Comparison of ENCODE assay signal across 9 cellular contexts in the genomic region with DNA sequence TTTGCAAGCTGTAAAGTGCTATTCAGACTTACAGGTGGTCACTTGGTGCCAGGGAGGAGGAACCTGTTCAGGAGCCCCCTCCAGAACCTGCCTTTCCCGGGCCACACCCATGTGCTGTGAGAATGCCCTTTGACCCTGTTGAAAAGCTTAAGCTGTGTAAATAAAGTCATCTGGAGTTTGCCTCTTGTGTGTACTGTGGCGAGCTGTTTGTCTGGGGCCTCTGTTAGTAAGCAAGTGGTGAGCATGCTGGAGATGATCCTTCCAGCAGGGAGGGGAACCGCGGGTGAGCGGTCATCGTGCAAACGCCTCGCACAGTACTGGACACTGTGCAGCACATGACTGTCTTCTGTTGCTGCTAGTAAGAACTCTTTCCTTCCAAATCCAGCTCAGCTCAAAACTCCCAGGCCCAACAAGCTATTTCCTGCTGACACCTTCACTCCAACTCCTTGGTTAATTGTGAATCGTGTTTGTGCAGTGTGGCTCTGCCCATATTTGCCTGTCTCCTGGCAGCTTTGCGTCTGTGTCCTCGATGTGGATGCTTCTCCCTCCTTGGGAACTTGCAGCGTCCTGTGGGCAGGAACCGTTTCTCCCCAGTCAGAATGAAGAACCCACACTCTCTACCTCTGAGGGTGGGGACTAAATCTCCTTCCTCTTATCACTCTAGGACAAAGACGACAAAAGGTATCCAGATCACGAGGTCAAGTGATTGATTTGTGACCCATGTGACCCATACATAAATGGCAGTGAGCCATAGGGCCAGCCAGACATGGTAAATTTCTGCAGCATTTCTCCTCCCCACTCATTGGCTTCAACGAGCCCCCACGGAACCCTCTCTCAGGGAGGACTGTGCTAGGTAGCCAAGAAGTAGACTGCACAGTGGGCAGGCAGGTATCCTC. TPM values are rescaled to one million over a fixed set of nuclear protein-coding genes. Genes with fewer than 3 reads are reported as not detected.
DNase-seq lines count a peak whose midpoint lies in the region; ATAC-seq and TF ChIP-seq lines count a peak whose summit lies in the region.
"Had no signal": no experiment of that assay in that cellular context is flagged by ENCODE, and none has a peak within 500 bp of the region (broad histone marks: within the 10 kb centered on the region; RNA-seq: fewer than 3 reads in every experiment).

No MANE protein-coding gene starts in this region.

- peak overlapping the region; percentile 69 for H3K4me3 Mint-ChIP-seq in neural crest cell

- H3K4me2 ChIP-seq in BLaER1 treated with 17β-estradiol and CSF1 and Interleukin-3, amounts not matched to agents 10 nM and 100 nM, result peak overlapping the region; percentile 84 to 98 (median 92)
- peak overlapping the region; percentile 95 for H3K4me2 ChIP-seq in KMS-11

- no peaks in the 10 kb centered on the region for H4K20me1 ChIP-seq in BLaER1 treated with 17β-estradiol and CSF1 and Interleukin-3, amounts not matched to agents 10 nM and 100 nM
- H4K20me1 ChIP-seq in KMS-11 (ENCODE audit: insufficient read depth), result no peaks in the 10 kb centered on the region

- H3K27ac ChIP-seq in BLaER1 treated with 17β-estradiol and CSF1 and Interleukin-3, amounts not matched to agents 10 nM and 100 nM, result peak overlapping the region; percentile 93 to 99 (median 99)
- peak overlapping the region; percentile 98 for H3K27ac ChIP-seq in KMS-11
- peak overlapping the region; percentile 87 to 100 (median 98) for H3K27ac ChIP-seq in dorsolateral prefrontal cortex

- no peaks in the 10 kb centered on the region for H3K9me3 ChIP-seq in BLaER1 treated with 17β-estradiol and CSF1 and Interleukin-3, amounts not matched to agents 10 nM and 100 nM (replicated peaks in 1 of 11)

- ATAC-seq in GM18498 (IDR thresholded peaks at IDR 0.05; ENCODE audit: unreplicated experiment) (no peak), HG02981 (IDR thresholded peaks at IDR 0.05; ENCODE audit: unreplicated experiment) (no peak)

- peaks cover 62% of the 10 kb centered on the region for H3K4me1 Mint-ChIP-seq in neural crest cell

- no peak for TF ChIP-seq POLR2A in lower leg skin (IDR thresholded peaks at IDR 0.05)

- H3K9ac ChIP-seq in BLaER1 treated with 17β-estradiol and CSF1 and Interleukin-3, amounts not matched to agents 10 nM and 100 nM, result peak overlapping the region; percentile 84 to 93 (median 90); a peak in 21 of 22 replicates
- peak overlapping the region; percentile 89 for H3K9ac ChIP-seq in KMS-11

- WGBS in lower leg skin, 2 donors, result 63 to 76% methylated on average over 17 of the region's 17 CpGs

- no peaks in the 10 kb centered on the region for H3K36me3 ChIP-seq in BLaER1 treated with 17β-estradiol and CSF1 and Interleukin-3, amounts not matched to agents 10 nM and 100 nM
- no peaks in the 10 kb centered on the region for H3K36me3 ChIP-seq in KMS-11 (ENCODE audit: insufficient read depth)

- H3K4me3 ChIP-seq in BLaER1 treated with 17β-estradiol and CSF1 and Interleukin-3, amounts not matched to agents 10 nM and 100 nM, result peak overlapping the region in 2 of 10 experiments; percentile 48 to 64; a peak in 2 of 20 replicates
- no peak overlapping the region for H3K4me3 ChIP-seq in KMS-11 (IDR thresholded peaks at IDR 0.05; ENCODE audit: insufficient read depth, low read depth, low read length)
- H3K4me3 ChIP-seq in dorsolateral prefrontal cortex, result peak overlapping the region in 32 of 59 donors; percentile 7 to 61 (median 50)
- H3K4me3 ChIP-seq in lower leg skin (ENCODE audit: low read depth, poor library complexity, severe bottlenecking), result no peak overlapping the region

- no peak for TF ChIP-seq CTCF in KMS-11 (conservative IDR thresholded peaks at IDR 0.05; ENCODE audit: low read depth, low read length)
- TF ChIP-seq CTCF in dorsolateral prefrontal cortex (IDR thresholded peaks at IDR 0.05 in 54 of 56, conservative IDR thresholded peaks at IDR 0.05 in 2 of 56; ENCODE audit: low read depth in 1 of 56, partially characterized antibody in 56 of 56), result peak in 1 of 56 donors; percentile 14
- no peak for TF ChIP-seq CTCF in neural crest cell (conservative IDR thresholded peaks at IDR 0.05)
- TF ChIP-seq CTCF in lower leg skin (IDR thresholded peaks at IDR 0.05), result no peak

- peak overlapping the region; percentile 93 for H3K27ac Mint-ChIP-seq in neural crest cell (ENCODE audit: unreplicated experiment)

- peaks cover 76 to 98% (median 93%) of the 10 kb centered on the region in 10 experiments for H3K4me1 ChIP-seq in BLaER1 treated with 17β-estradiol and CSF1 and Interleukin-3, amounts not matched to agents 10 nM and 100 nM
- H3K4me1 ChIP-seq in KMS-11 (ENCODE audit: low read depth, poor library complexity, severe bottlenecking), result peaks cover 96% of the 10 kb centered on the region

- H2AFZ ChIP-seq in KMS-11 (ENCODE audit: low read depth), result peak overlapping the region; percentile 41; the same call in 1 of the 2 replicates

- no peaks in the 10 kb centered on the region for H3K27me3 ChIP-seq in BLaER1 treated with 17β-estradiol and CSF1 and Interleukin-3, amounts not matched to agents 10 nM and 100 nM
- no peaks in the 10 kb centered on the region for H3K27me3 ChIP-seq in KMS-11 (ENCODE audit: insufficient read depth, low read depth)
- no peaks in the 10 kb centered on the region for H3K27me3 ChIP-seq in dorsolateral prefrontal cortex

- peak in 7 of 10 donors; percentile 45 to 74 (median 64) for DNase-seq in dorsolateral prefrontal cortex
- DNase-seq in neural crest cell (ENCODE audit: low read depth, low spot score), result no peak
- no peak for DNase-seq in lower leg skin (ENCODE audit: low spot score in 2 of 2)
- DNase-seq in GF-D8 (lab: John Stamatoyannopoulos, UW), result no peak
- DNase-seq: mammary epithelial cell had no signal

- H3K79me2 ChIP-seq in KMS-11 (ENCODE audit: insufficient read depth, low read depth), result no peaks in the 10 kb centered on the region

- H3K27me3 Mint-ChIP-seq in neural crest cell (ENCODE audit: low read depth), result no peaks in the 10 kb centered on the region

- H3K9me3 Mint-ChIP-seq in neural crest cell, result no peaks in the 10 kb centered on the region

- intact Hi-C loops in dorsolateral prefrontal cortex (cut with DNase I), result loop anchor here in 1 of 2 donors (2.0 kb wide), 1 partner anchor 19 kb away; no protein-coding TSS in a partner anchor
- intact Hi-C loops in lower leg skin (cut with DNase I; ENCODE audit: low total_unique reads), result no loop called here

- no peaks in the 10 kb centered on the region for H3K36me3 Mint-ChIP-seq in neural crest cell (ENCODE audit: low read depth)

RNA-seq across cellular contexts. Expression of a gene that starts 13.9 kb away (rescaled TPM):
- total RNA-seq in dorsolateral prefrontal cortex (100 to 1,000 TPM in 3 of 120 experiments, 10 to 100 TPM in 117; 21.2 to 122 (median 33.4) TPM), neural crest cell (16.1 and 18.1 TPM in 2 replicates), lower leg skin (100 to 1,000 TPM in 3 of 4 donors, 10 to 100 TPM in 1; 98.6 to 205 (median 131) TPM)

RNA-seq across cellular contexts. Expression of a gene that starts 59.5 kb away (rescaled TPM):
- total RNA-seq in dorsolateral prefrontal cortex, result 10 to 100 TPM in 7 of 120 experiments, 1 to 10 TPM in 108, under 1 TPM in 5; 0.38 to 15.4 (median 2.9) TPM
- 0.35 and 0.39 TPM in 2 replicates for total RNA-seq in neural crest cell
- 10 to 100 TPM in 3 of 4 donors, 1 to 10 TPM in 1; 5.6 to 37.7 (median 19.3) TPM for total RNA-seq in lower leg skin

Comparison
In these comparisons a context has a peak if more than half of its experiments do, and no peak if none do; other contexts are left out.
1. H3K4me3 ChIP-seq: peak in dorsolateral prefrontal cortex (32 of 59); none in KMS-11 (single experiment) and lower leg skin (single experiment).
2. DNase-seq: peak in dorsolateral prefrontal cortex (7 of 10); none in neural crest cell (single experiment), lower leg skin (0 of 2) and GF-D8 (single experiment).
3. Peak in every context shown above with its lines, with median percentiles within 50 percentile points of each other: H3K27ac ChIP-seq.